In the genomic region with DNA sequence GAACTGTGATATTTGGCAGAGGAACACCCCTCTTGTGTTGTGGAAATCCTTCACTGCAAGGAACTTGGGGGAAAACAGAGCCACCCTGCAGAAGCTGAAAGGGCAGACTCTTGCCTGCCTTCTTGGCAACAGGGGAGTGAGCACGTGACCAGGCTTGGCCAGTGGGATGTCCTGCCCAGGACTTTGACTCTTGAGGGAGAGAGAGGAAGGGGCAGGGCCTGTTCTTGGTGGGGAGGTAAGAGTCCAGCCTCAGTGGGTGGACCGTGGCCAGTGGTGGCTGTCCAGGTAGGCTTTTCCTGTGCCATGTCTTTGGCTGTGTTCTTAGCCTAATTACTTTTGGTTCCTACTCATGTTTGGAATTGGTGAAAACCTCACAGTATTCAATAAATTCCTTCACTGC, we compare ENCODE assay signal across 1 cellular context.
A peak's percentile ranks its signal among the peaks of the same experiment; 100 is the strongest.
TF ChIP-seq lines count a peak whose summit lies in the region.

No MANE protein-coding gene starts in this region.

TF ChIP-seq in HepG2, 621 proteins besides CTCF, POLR2A, EP300 and RAD21 (continued from another document and continues in another):
- TF ChIP-seq DMTF1 (CRISPR knock-in tag; IDR thresholded peaks at IDR 0.05) (no peak), HINFP (CRISPR knock-in tag; IDR thresholded peaks at IDR 0.05; ENCODE audit: low read depth) (no peak), ZC3H13 (CRISPR knock-in tag; IDR thresholded peaks at IDR 0.05) (no peak), ZFY (CRISPR knock-in tag; IDR thresholded peaks at IDR 0.05) (no peak), ZNF557 (CRISPR knock-in tag; IDR thresholded peaks at IDR 0.05) (no peak), NFE2 (CRISPR knock-in tag; IDR thresholded peaks at IDR 0.05) (no peak), RFX5 (IDR thresholded peaks at IDR 0.05; ENCODE audit: low read depth, low read length) (peak; percentile 51; the same call in 1 of the 2 replicates), KDM5B (CRISPR knock-in tag; IDR thresholded peaks at IDR 0.05; ENCODE audit: borderline replicate concordance) (no peak), ETV5 (CRISPR knock-in tag; IDR thresholded peaks at IDR 0.05; ENCODE audit: borderline replicate concordance) (no peak), MED8 (CRISPR knock-in tag; IDR thresholded peaks at IDR 0.05; ENCODE audit: insufficient replicate concordance) (no peak), NFYC (CRISPR knock-in tag; IDR thresholded peaks at IDR 0.05) (peak; percentile 77), TEAD3 (CRISPR knock-in tag; optimal IDR thresholded peaks at IDR 0.05; ENCODE audit: borderline replicate concordance) (peak; percentile 22), ZIK1 (CRISPR knock-in tag; IDR thresholded peaks at IDR 0.05; ENCODE audit: borderline replicate concordance, low read depth) (no peak), ZNF256 (CRISPR knock-in tag; conservative IDR thresholded peaks at IDR 0.05) (no peak), HNF4G (IDR thresholded peaks at IDR 0.05; ENCODE audit: borderline replicate concordance, low read depth, low read length) (peak; percentile 66), HNF4G (CRISPR knock-in tag; IDR thresholded peaks at IDR 0.05; ENCODE audit: borderline replicate concordance, low read depth) (no peak), ZHX1 (CRISPR knock-in tag; IDR thresholded peaks at IDR 0.05; ENCODE audit: low read depth) (no peak), ZBED4 (CRISPR knock-in tag; IDR thresholded peaks at IDR 0.05; ENCODE audit: borderline replicate concordance) (no peak), NFYB (CRISPR knock-in tag; IDR thresholded peaks at IDR 0.05) (peak; percentile 72), POGZ (CRISPR knock-in tag; IDR thresholded peaks at IDR 0.05) (0 out of 2 replicates have a peak, but pooled peaks have one; percentile 30), ZNF570 (CRISPR knock-in tag; IDR thresholded peaks at IDR 0.05; ENCODE audit: borderline replicate concordance) (no peak), ZNF652 (CRISPR knock-in tag; IDR thresholded peaks at IDR 0.05; ENCODE audit: borderline replicate concordance, low read depth) (no peak), ATF3 (CRISPR knock-in tag; IDR thresholded peaks at IDR 0.05) (no peak), SOX13 (IDR thresholded peaks at IDR 0.05) (no peak), SOX13 (CRISPR knock-in tag; conservative IDR thresholded peaks at IDR 0.05 in 1 of 2, IDR thresholded peaks at IDR 0.05 in 1 of 2) (no peak), MAFK (conservative IDR thresholded peaks at IDR 0.05 in 1 of 2, IDR thresholded peaks at IDR 0.05 in 1 of 2; ENCODE audit: low read length in 2 of 2) (no peak), ZBTB8A (CRISPR knock-in tag; IDR thresholded peaks at IDR 0.05; ENCODE audit: borderline replicate concordance, low read depth) (no peak), TBX3 (IDR thresholded peaks at IDR 0.05; ENCODE audit: borderline replicate concordance) (no peak), ZNF687 (CRISPR knock-in tag; IDR thresholded peaks at IDR 0.05) (peak; percentile 53), SNAPC2 (CRISPR knock-in tag; IDR thresholded peaks at IDR 0.05) (no peak), ZNF432 (CRISPR knock-in tag; IDR thresholded peaks at IDR 0.05; ENCODE audit: borderline replicate concordance) (no peak), HDAC6 (IDR thresholded peaks at IDR 0.05; ENCODE audit: low read depth, low read length) (no peak), RNF2 (conservative IDR thresholded peaks at IDR 0.05; ENCODE audit: low read depth) (no peak), POLR2AphosphoS5 (IDR thresholded peaks at IDR 0.05; ENCODE audit: low read depth, low read length) (peak; percentile 54), ETV6 (CRISPR knock-in tag; conservative IDR thresholded peaks at IDR 0.05) (no peak), PLRG1 (conservative IDR thresholded peaks at IDR 0.05) (no peak), TARDBP (CRISPR knock-in tag; IDR thresholded peaks at IDR 0.05) (no peak), XBP1 (CRISPR knock-in tag; IDR thresholded peaks at IDR 0.05) (no peak)
- TF ChIP-seq, protein P1, sequence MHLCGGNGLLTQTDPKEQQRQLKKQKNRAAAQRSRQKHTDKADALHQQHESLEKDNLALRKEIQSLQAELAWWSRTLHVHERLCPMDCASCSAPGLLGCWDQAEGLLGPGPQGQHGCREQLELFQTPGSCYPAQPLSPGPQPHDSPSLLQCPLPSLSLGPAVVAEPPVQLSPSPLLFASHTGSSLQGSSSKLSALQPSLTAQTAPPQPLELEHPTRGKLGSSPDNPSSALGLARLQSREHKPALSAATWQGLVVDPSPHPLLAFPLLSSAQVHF (CRISPR knock-in tag; IDR thresholded peaks at IDR 0.05) = no peak
- TF ChIP-seq, protein P2, sequence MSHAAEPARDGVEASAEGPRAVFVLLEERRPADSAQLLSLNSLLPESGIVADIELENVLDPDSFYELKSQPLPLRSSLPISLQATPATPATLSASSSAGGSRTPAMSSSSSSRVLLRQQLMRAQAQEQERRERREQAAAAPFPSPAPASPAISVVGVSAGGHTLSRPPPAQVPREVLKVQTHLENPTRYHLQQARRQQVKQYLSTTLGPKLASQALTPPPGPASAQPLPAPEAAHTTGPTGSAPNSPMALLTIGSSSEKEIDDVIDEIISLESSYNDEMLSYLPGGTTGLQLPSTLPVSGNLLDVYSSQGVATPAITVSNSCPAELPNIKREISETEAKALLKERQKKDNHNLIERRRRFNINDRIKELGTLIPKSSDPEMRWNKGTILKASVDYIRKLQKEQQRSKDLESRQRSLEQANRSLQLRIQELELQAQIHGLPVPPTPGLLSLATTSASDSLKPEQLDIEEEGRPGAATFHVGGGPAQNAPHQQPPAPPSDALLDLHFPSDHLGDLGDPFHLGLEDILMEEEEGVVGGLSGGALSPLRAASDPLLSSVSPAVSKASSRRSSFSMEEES (CRISPR knock-in tag; IDR thresholded peaks at IDR 0.05) = peak; percentile 61; the same call in 1 of the 2 replicates
- TF ChIP-seq, protein P3, sequence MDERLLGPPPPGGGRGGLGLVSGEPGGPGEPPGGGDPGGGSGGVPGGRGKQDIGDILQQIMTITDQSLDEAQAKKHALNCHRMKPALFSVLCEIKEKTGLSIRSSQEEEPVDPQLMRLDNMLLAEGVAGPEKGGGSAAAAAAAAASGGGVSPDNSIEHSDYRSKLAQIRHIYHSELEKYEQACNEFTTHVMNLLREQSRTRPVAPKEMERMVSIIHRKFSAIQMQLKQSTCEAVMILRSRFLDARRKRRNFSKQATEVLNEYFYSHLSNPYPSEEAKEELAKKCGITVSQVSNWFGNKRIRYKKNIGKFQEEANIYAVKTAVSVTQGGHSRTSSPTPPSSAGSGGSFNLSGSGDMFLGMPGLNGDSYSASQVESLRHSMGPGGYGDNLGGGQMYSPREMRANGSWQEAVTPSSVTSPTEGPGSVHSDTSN (CRISPR knock-in tag; IDR thresholded peaks at IDR 0.05) = no peak
- TF ChIP-seq, protein P4, sequence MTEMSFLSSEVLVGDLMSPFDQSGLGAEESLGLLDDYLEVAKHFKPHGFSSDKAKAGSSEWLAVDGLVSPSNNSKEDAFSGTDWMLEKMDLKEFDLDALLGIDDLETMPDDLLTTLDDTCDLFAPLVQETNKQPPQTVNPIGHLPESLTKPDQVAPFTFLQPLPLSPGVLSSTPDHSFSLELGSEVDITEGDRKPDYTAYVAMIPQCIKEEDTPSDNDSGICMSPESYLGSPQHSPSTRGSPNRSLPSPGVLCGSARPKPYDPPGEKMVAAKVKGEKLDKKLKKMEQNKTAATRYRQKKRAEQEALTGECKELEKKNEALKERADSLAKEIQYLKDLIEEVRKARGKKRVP (CRISPR knock-in tag; IDR thresholded peaks at IDR 0.05) = no peak
